Comparison of ENCODE assay signal across 8 cellular contexts in genomic region chr12:10363922-10364838, GRCh38. TPM values are rescaled to one million over a fixed set of nuclear protein-coding genes. Genes with fewer than 3 reads are reported as not detected.
DNase-seq lines count a peak whose midpoint lies in the region; ATAC-seq and TF ChIP-seq lines count a peak whose summit lies in the region.

No MANE protein-coding gene starts in this region.

- H3K4me3 ChIP-seq in HAP-1: peak overlapping the region; percentile 33
- peak overlapping the region; percentile 59 for H3K4me3 ChIP-seq in WI38 (ENCODE audit: low read depth, low read length)
- peak overlapping the region; percentile 59 to 95 for H3K4me3 ChIP-seq in muscle layer of colon (ENCODE audit: low read depth in 1 of 2, low read length in 2 of 2)

- H3K9me3 ChIP-seq in HAP-1 (no peaks in the 10 kb centered on the region), muscle layer of colon (ENCODE audit: low read length) (no peaks in the 10 kb centered on the region)

- no peak for TF ChIP-seq CTCF in WI38 (IDR thresholded peaks at IDR 0.05; ENCODE audit: low read depth, low read length)

- in situ Hi-C loops in HAP-1 (cut with MboI; ENCODE audit: low sequenced_read_pairs): no loop called here

- H3K36me3 ChIP-seq in HAP-1 (replicated peaks) (no peaks in the 10 kb centered on the region; the same call in 1 of the 2 replicates), muscle layer of colon (ENCODE audit: insufficient read depth, low read length) (no peaks in the 10 kb centered on the region)

- H3K27ac ChIP-seq in muscle layer of colon (ENCODE audit: low read depth, low read length): peak overlapping the region; percentile 94

- peak overlapping the region; percentile 95 for H3K9ac ChIP-seq in muscle layer of colon (ENCODE audit: low read length)

- H3K4me1 ChIP-seq in HAP-1: peaks cover 53% of the 10 kb centered on the region
- H3K4me1 ChIP-seq in muscle layer of colon (ENCODE audit: insufficient read depth, low read length): peaks cover 33% of the 10 kb centered on the region

- H3K27me3 ChIP-seq in HAP-1 (ENCODE audit: low read depth) (no peaks in the 10 kb centered on the region), muscle layer of colon (ENCODE audit: control insufficient read depth in 1 of 2, insufficient read depth in 2 of 2, low read length in 2 of 2) (no peaks in the 10 kb centered on the region)

- ATAC-seq in esophagus mucosa: peak; percentile 59

- peak; percentile 14 for DNase-seq in stimulated activated CD4-positive, alpha-beta T cell treated with anti-CD3 and anti-CD28 coated beads, Interleukin-4, amount 100 ng/mL, for 1 hour
- no peak for DNase-seq in stimulated activated CD4-positive, alpha-beta T cell treated with anti-CD3 and anti-CD28 coated beads, Interleukin-12 subunit alpha, Interleukin-12 subunit beta, amount 100 ng/mL, for 4 hours
- peak; percentile 33 to 55 for DNase-seq in HAP-1 (ENCODE audit: low spot score in 2 of 2)
- peak; percentile 39 for DNase-seq in LoVo (ENCODE audit: low spot score)
- DNase-seq in NCI-H82 treated with DMSO at 0.1 percent for 48 hours (lab: John Stamatoyannopoulos, UW; ENCODE audit: unreplicated experiment): no peak

RNA-seq across cellular contexts. Expression of gene KLRK1, which starts 25.7 kb away (rescaled TPM):
- not detected for total RNA-seq in esophagus mucosa

RNA-seq across cellular contexts. Expression of gene KLRC4, which starts 45.4 kb away (rescaled TPM):
- not detected for total RNA-seq in esophagus mucosa

RNA-seq across cellular contexts. Expression of gene KLRC3, which starts 56.2 kb away (rescaled TPM):
- total RNA-seq in esophagus mucosa: not detected

RNA-seq across cellular contexts. Expression of gene KLRD1, which starts 56.5 kb away (rescaled TPM):
- not detected for total RNA-seq in esophagus mucosa

Comparison
In these comparisons a context has a peak if more than half of its experiments do, and no peak if none do; other contexts are left out.
1. DNase-seq: peak in stimulated activated CD4-positive, alpha-beta T cell treated with anti-CD3 and anti-CD28 coated beads, Interleukin-4, amount 100 ng/mL, for 1 hour (single experiment), HAP-1 (2 of 2) and LoVo (single experiment); none in stimulated activated CD4-positive, alpha-beta T cell treated with anti-CD3 and anti-CD28 coated beads, Interleukin-12 subunit alpha, Interleukin-12 subunit beta, amount 100 ng/mL, for 4 hours (single experiment) and NCI-H82 treated with DMSO at 0.1 percent for 48 hours (single experiment).
2. Peak in every context shown above with its lines, with median percentiles within 50 percentile points of each other: H3K4me3 ChIP-seq.